Comparison of ENCODE assay signal across 20 cellular contexts in genomic region chr7:34457329-34457728, GRCh38.
A peak's percentile ranks its signal among the peaks of the same experiment; 100 is the strongest.
DNase-seq lines count a peak whose midpoint lies in the region; ATAC-seq, FAIRE-seq and TF ChIP-seq lines count a peak whose summit lies in the region.
"Had no signal": no experiment of that assay in that cellular context is flagged by ENCODE, and none has a peak within 500 bp of the region (broad histone marks: within the 10 kb centered on the region; RNA-seq: fewer than 3 reads in every experiment).

No MANE protein-coding gene starts in this region.

- in situ Hi-C loops in mammary epithelial cell (cut with MboI; ENCODE audit: low sequenced_read_pairs in 2 of 2), result no loop called here

- H3K4me2 ChIP-seq in mammary epithelial cell (ENCODE audit: insufficient read depth, low read depth, low read length) (no peak overlapping the region), keratinocyte (ENCODE audit: control insufficient read depth, extremely low read depth, insufficient read depth, low read depth, low read length) (no peak overlapping the region)
- H3K4me2 ChIP-seq: A549 had no signal

- peaks cover 12% of the 10 kb centered on the region for H3K4me1 Mint-ChIP-seq in WTC11
- H3K4me1 Mint-ChIP-seq: CD4-positive, alpha-beta memory T cell had no signal

- H2AFZ ChIP-seq in mammary epithelial cell (ENCODE audit: low read depth, low read length), result peak overlapping the region; percentile 32
- H2AFZ ChIP-seq in keratinocyte (ENCODE audit: control insufficient read depth, low read length), result peak overlapping the region; percentile 9

- H3K79me2 ChIP-seq in mammary epithelial cell (ENCODE audit: insufficient read depth, low read length) (no peaks in the 10 kb centered on the region), keratinocyte (ENCODE audit: control insufficient read depth, insufficient read depth, low read length) (no peaks in the 10 kb centered on the region)

- H3K4me1 ChIP-seq in mammary epithelial cell (ENCODE audit: insufficient read depth, low read length) (no peaks in the 10 kb centered on the region), breast epithelium (no peaks in the 10 kb centered on the region), keratinocyte (ENCODE audit: control insufficient read depth, extremely low read depth, insufficient read depth, low read length) (peaks cover 3% of the 10 kb centered on the region)

- H3K27ac ChIP-seq in mammary epithelial cell (ENCODE audit: insufficient read depth, low read depth, low read length) (no peak overlapping the region), breast epithelium (no peak overlapping the region), keratinocyte (ENCODE audit: control insufficient read depth, insufficient read depth, low read length) (no peak overlapping the region)
- H3K27ac ChIP-seq: 22Rv1, C4-2B had no signal

- H3K4me3 ChIP-seq in mammary epithelial cell (replicated peaks in 1 of 3; ENCODE audit: insufficient read depth in 1 of 3, low read depth in 2 of 3, low read length in 3 of 3), result no peak overlapping the region
- H3K4me3 ChIP-seq in breast epithelium, result no peak overlapping the region
- H3K4me3 ChIP-seq in keratinocyte (ENCODE audit: control insufficient read depth in 2 of 3, extremely low read depth in 1 of 3, insufficient read depth in 2 of 3, low read depth in 1 of 3, low read length in 3 of 3), result no peak overlapping the region
- H3K4me3 ChIP-seq: A549, K562 had no signal

- no peak overlapping the region for H3K9ac ChIP-seq in mammary epithelial cell (ENCODE audit: insufficient read depth, low read length)
- no peak overlapping the region for H3K9ac ChIP-seq in keratinocyte (ENCODE audit: control insufficient read depth, extremely low read depth, insufficient read depth, low read length)

- POLR2A ChIA-PET in WTC11 (lab: Charles Lee), result no interaction called here

- H3K27ac Mint-ChIP-seq in WTC11, result no peak overlapping the region
- H3K27ac Mint-ChIP-seq: CD4-positive, alpha-beta memory T cell had no signal

- H3K9me3 ChIP-seq in mammary epithelial cell (replicated peaks; ENCODE audit: insufficient read depth, low read length) (no peaks in the 10 kb centered on the region), breast epithelium (no peaks in the 10 kb centered on the region), keratinocyte (ENCODE audit: control insufficient read depth, low read depth, low read length) (no peaks in the 10 kb centered on the region)

- dilution Hi-C loops in mammary epithelial cell (cut with HindIII; ENCODE audit: low sequenced_read_pairs), result no loop called here
- dilution Hi-C loops in keratinocyte (cut with MboI; ENCODE audit: extremely low pct_ligation_motif_present, low sequenced_read_pairs), result no loop called here

- TF ChIP-seq POLR2A in breast epithelium (IDR thresholded peaks at IDR 0.05), result no peak
- no peak for TF ChIP-seq POLR2A in GM12892 (IDR thresholded peaks at IDR 0.05; ENCODE audit: low read depth, low read length)

- CTCF ChIA-PET in mammary epithelial cell (lab: Charles Lee; ENCODE audit: low non-redundant PET) (no interaction called here), WTC11 (lab: Charles Lee) (interaction anchor here (0.8 kb wide), 1 partner anchor 136 kb away, joined by 3 read pairs; no protein-coding TSS in a partner anchor)

- intact Hi-C loops in mammary epithelial cell (cut with micrococcal nuclease), result no loop called here
- intact Hi-C loops in breast epithelium (cut with DNase I; ENCODE audit: low total_unique reads), result no loop called here

- no peaks in the 10 kb centered on the region for H4K20me1 ChIP-seq in mammary epithelial cell (ENCODE audit: insufficient read depth, low read length)
- no peaks in the 10 kb centered on the region for H4K20me1 ChIP-seq in keratinocyte (ENCODE audit: control insufficient read depth, extremely low read depth, insufficient read depth, low read length)

- peaks cover 23% of the 10 kb centered on the region for H3K9me3 Mint-ChIP-seq in WTC11

- H3K36me3 ChIP-seq in mammary epithelial cell (ENCODE audit: insufficient read depth, low read length), result no peaks in the 10 kb centered on the region
- H3K36me3 ChIP-seq in breast epithelium, result no peaks in the 10 kb centered on the region
- H3K36me3 ChIP-seq in keratinocyte (ENCODE audit: control insufficient read depth in 2 of 2, extremely low read depth in 1 of 2, insufficient read depth in 2 of 2, low read length in 2 of 2), result no peaks in the 10 kb centered on the region

- no peaks in the 10 kb centered on the region for H3K9me1 ChIP-seq in keratinocyte (ENCODE audit: control insufficient read depth, extremely low read depth, insufficient read depth, low read length)

- FAIRE-seq in keratinocyte (lab: Jason Lieb, UNC), result no peak
- FAIRE-seq in D721Med (lab: Jason Lieb, UNC), result no peak
- no peak for FAIRE-seq in GM12892 (lab: Jason Lieb, UNC)
- FAIRE-seq: A549, HTR-8/SVneo, K562 had no signal

- no TSS peak for BruUV-seq in mammary epithelial cell (replicated peaks; lab: Mats Ljungman, UMichigan)

- ATAC-seq in WTC11, result no peak
- ATAC-seq: A549, K562 had no signal

- H3K27me3 ChIP-seq in mammary epithelial cell (ENCODE audit: insufficient read depth, low read length) (no peaks in the 10 kb centered on the region), breast epithelium (no peaks in the 10 kb centered on the region), keratinocyte (ENCODE audit: control insufficient read depth, extremely low read depth, insufficient read depth, low read length) (no peaks in the 10 kb centered on the region)

- WGBS in mammary epithelial cell (ENCODE audit: low coverage, missing lambda C conversion rate), result 93% methylated on average over 7 of the region's 7 CpGs

- no peaks in the 10 kb centered on the region; the same call in 1 of the 2 replicates for H3K27me3 Mint-ChIP-seq in WTC11 (ENCODE audit: low read depth)
- H3K27me3 Mint-ChIP-seq: CD4-positive, alpha-beta memory T cell had no signal

- H3K4me3 Mint-ChIP-seq in WTC11, result no peak overlapping the region
- H3K4me3 Mint-ChIP-seq: CD4-positive, alpha-beta memory T cell had no signal

- no peak for TF ChIP-seq CTCF in mammary epithelial cell (conservative IDR thresholded peaks at IDR 0.05 in 1 of 2, IDR thresholded peaks at IDR 0.05 in 1 of 2; ENCODE audit: extremely low read depth in 1 of 2, insufficient read depth in 1 of 2, low read depth in 1 of 2, low read length in 2 of 2)
- no peak for TF ChIP-seq CTCF in breast epithelium (IDR thresholded peaks at IDR 0.05)
- no peak for TF ChIP-seq CTCF in WTC11 (IDR thresholded peaks at IDR 0.05)
- TF ChIP-seq CTCF in keratinocyte (optimal IDR thresholded peaks at IDR 0.05 in 1 of 3, IDR thresholded peaks at IDR 0.05 in 1 of 3, conservative IDR thresholded peaks at IDR 0.05 in 1 of 3; ENCODE audit: extremely low read depth in 1 of 3, insufficient read depth in 2 of 3, low read length in 3 of 3), result no peak
- no peak for TF ChIP-seq CTCF in D721Med (IDR thresholded peaks at IDR 0.05; ENCODE audit: insufficient read depth, missing control alignments)

- peaks cover 2% of the 10 kb centered on the region; the same call in 1 of the 2 replicates for H3K36me3 Mint-ChIP-seq in WTC11
- H3K36me3 Mint-ChIP-seq: CD4-positive, alpha-beta memory T cell had no signal

- DNase-seq in mammary epithelial cell (no peak), breast epithelium (ENCODE audit: low spot score in 2 of 2) (no peak), WTC11 (ENCODE audit: low spot score) (peak; percentile 42), keratinocyte (ENCODE audit: low read depth, low spot score) (no peak), D721Med (ENCODE audit: insufficient read length, low spot score) (no peak), GM12892 (ENCODE audit: insufficient read length) (no peak), EL (no peak), NCI-H345 treated with DMSO at 0.1 percent for 48 hours (lab: John Stamatoyannopoulos, UW; ENCODE audit: unreplicated experiment) (no peak)
- DNase-seq: AML-193; CD4-positive, alpha-beta memory T cell; DMS53; DND-41; GDM1; HCEC 1CT; IMR-90 had no signal

TF ChIP-seq in WTC11, 78 proteins besides CTCF, POLR2A, EP300 and RAD21 (continues in another document):
- TF ChIP-seq ZNF396 (CRISPR knock-in tag; IDR thresholded peaks at IDR 0.05; ENCODE audit: borderline replicate concordance) (no peak), EMX1 (CRISPR knock-in tag; IDR thresholded peaks at IDR 0.05) (no peak), CREM (CRISPR knock-in tag; IDR thresholded peaks at IDR 0.05) (no peak), ZNF423 (CRISPR knock-in tag; IDR thresholded peaks at IDR 0.05) (no peak), CREB1 (CRISPR knock-in tag; IDR thresholded peaks at IDR 0.05) (no peak), ZNF121 (CRISPR knock-in tag; IDR thresholded peaks at IDR 0.05) (no peak), GRHL2 (CRISPR knock-in tag; IDR thresholded peaks at IDR 0.05; ENCODE audit: insufficient replicate concordance, severe bottlenecking) (no peak), MXD4 (CRISPR knock-in tag; IDR thresholded peaks at IDR 0.05; ENCODE audit: borderline replicate concordance) (no peak), ZNF425 (CRISPR knock-in tag; conservative IDR thresholded peaks at IDR 0.05) (no peak), ATF2 (CRISPR knock-in tag; IDR thresholded peaks at IDR 0.05; ENCODE audit: borderline replicate concordance, low read depth) (no peak)
